ENCODE assay signal across 8 cellular contexts in genomic region chr3:81352867-81353266, GRCh38.
DNase-seq lines count a peak whose midpoint lies in the region; ATAC-seq and TF ChIP-seq lines count a peak whose summit lies in the region.

No MANE protein-coding gene starts in this region.

- ATAC-seq in GM18870 (IDR thresholded peaks at IDR 0.05; ENCODE audit: unreplicated experiment) = peak; percentile 51
- no peak for ATAC-seq in HG02840 (IDR thresholded peaks at IDR 0.05; ENCODE audit: low FRiP score, unreplicated experiment)
- no peak for ATAC-seq in GM21529 (IDR thresholded peaks at IDR 0.05; ENCODE audit: unreplicated experiment)

- no peak overlapping the region for H3K4me3 ChIP-seq in fibroblast of mammary gland (ENCODE audit: control insufficient read depth, low read depth, low read length)

- TF ChIP-seq CTCF in AG09319 (IDR thresholded peaks at IDR 0.05; ENCODE audit: low read depth, low read length) (peak; percentile 8; the same call in 1 of the 2 replicates), fibroblast of mammary gland (conservative IDR thresholded peaks at IDR 0.05; ENCODE audit: control insufficient read depth, insufficient read depth, low read depth, low read length) (peak; percentile 7)

- DNase-seq in AG09319 (ENCODE audit: extremely low read depth, low read depth) (no peak), NCI-H446 treated with DMSO at 0.1 percent for 48 hours (lab: John Stamatoyannopoulos, UW) (peak; percentile 11), fibroblast of mammary gland (ENCODE audit: low read depth) (peak; percentile 31), HCEC 1CT (no peak), SW 1271 (lab: John Stamatoyannopoulos, UW) (no peak)

Comparison
In these comparisons a context has a peak if more than half of its experiments do, and no peak if none do; other contexts are left out.
1. DNase-seq: peak in NCI-H446 treated with DMSO at 0.1 percent for 48 hours (single experiment) and fibroblast of mammary gland (single experiment); none in AG09319 (single experiment), HCEC 1CT (single experiment) and SW 1271 (0 of 2).